Comparison of ENCODE assay signal across 11 cellular contexts in genomic region chr17:4310349-4311060, GRCh38. TPM values are rescaled to one million over a fixed set of nuclear protein-coding genes. Genes with fewer than 3 reads are reported as not detected.
DNase-seq lines count a peak whose midpoint lies in the region; ATAC-seq and TF ChIP-seq lines count a peak whose summit lies in the region.
"Had no signal": no experiment of that assay in that cellular context is flagged by ENCODE, and none has a peak within 500 bp of the region (broad histone marks: within the 10 kb centered on the region; RNA-seq: fewer than 3 reads in every experiment).

No MANE protein-coding gene starts in this region.

- H3K27ac ChIP-seq in A673 (ENCODE audit: low read depth, low read length, poor library complexity, severe bottlenecking) (peak overlapping the region; percentile 59), fibroblast of lung (ENCODE audit: insufficient read depth, low read length) (no peak overlapping the region), aorta (ENCODE audit: low read depth in 1 of 2, low read length in 2 of 2) (no peak overlapping the region)
- H3K27ac ChIP-seq: brain microvascular endothelial cell had no signal

- CTCF ChIA-PET in A673 (lab: Charles Lee): no interaction called here

- no peaks in the 10 kb centered on the region for H3K9me3 Mint-ChIP-seq in mesothelial cell of epicardium
- H3K9me3 Mint-ChIP-seq: CD14-positive monocyte had no signal

- no peak overlapping the region for H3K4me3 Mint-ChIP-seq in mesothelial cell of epicardium
- H3K4me3 Mint-ChIP-seq: CD14-positive monocyte had no signal

- no peaks in the 10 kb centered on the region for H3K9me3 ChIP-seq in A673 (ENCODE audit: low read depth, low read length, poor library complexity, severe bottlenecking)
- H3K9me3 ChIP-seq in fibroblast of lung (ENCODE audit: control insufficient read depth, insufficient read depth, low read depth, low read length): no peaks in the 10 kb centered on the region
- H3K9me3 ChIP-seq in aorta (ENCODE audit: control insufficient read depth, low read length): no peaks in the 10 kb centered on the region

- no TSS peak for BruUV-seq in A673 (replicated peaks; lab: Mats Ljungman, UMichigan)

- peak overlapping the region; percentile 13 for H3K4me3 ChIP-seq in A673 (ENCODE audit: low read depth, low read length, poor library complexity, severe bottlenecking)
- no peak overlapping the region for H3K4me3 ChIP-seq in fibroblast of lung (replicated peaks in 1 of 4; ENCODE audit: control extremely low read depth in 1 of 4, insufficient read depth in 1 of 4, low read depth in 3 of 4, low read length in 4 of 4)
- no peak overlapping the region for H3K4me3 ChIP-seq in aorta (ENCODE audit: low read length in 2 of 2)

- no peaks in the 10 kb centered on the region for H3K36me3 ChIP-seq in A673 (ENCODE audit: insufficient read depth, low read length, poor library complexity, severe bottlenecking)
- H3K36me3 ChIP-seq in fibroblast of lung (ENCODE audit: control insufficient read depth, insufficient read depth, low read length): no peaks in the 10 kb centered on the region
- H3K36me3 ChIP-seq in aorta (ENCODE audit: control insufficient read depth in 1 of 2, insufficient read depth in 2 of 2, low read length in 1 of 2): no peaks in the 10 kb centered on the region
- H3K36me3 ChIP-seq: brain microvascular endothelial cell had no signal

- H3K4me1 Mint-ChIP-seq in mesothelial cell of epicardium: peaks cover 34% of the 10 kb centered on the region

- no peaks in the 10 kb centered on the region for H4K20me1 ChIP-seq in fibroblast of lung (ENCODE audit: control insufficient read depth, extremely low read depth, insufficient read depth, low read length)

- H2AFZ ChIP-seq in fibroblast of lung (ENCODE audit: low read length): no peak overlapping the region

- H3K79me2 ChIP-seq in fibroblast of lung (ENCODE audit: control insufficient read depth, insufficient read depth, low read length): peaks cover 67% of the 10 kb centered on the region

- intact Hi-C loops in A673 (cut with micrococcal nuclease; ENCODE audit: unreplicated experiment): no loop called here
- intact Hi-C loops in aorta (cut with DNase I): no loop called here

- H3K4me1 ChIP-seq in A673 (ENCODE audit: insufficient read depth, low read length, poor library complexity, severe bottlenecking) (peaks cover 33% of the 10 kb centered on the region), fibroblast of lung (ENCODE audit: control insufficient read depth, extremely low read depth, insufficient read depth, low read length) (peaks cover 3% of the 10 kb centered on the region), aorta (ENCODE audit: control insufficient read depth in 1 of 2, insufficient read depth in 2 of 2, low read length in 2 of 2) (peaks cover 0 to 5% of the 10 kb centered on the region in 2 donors)

- ATAC-seq in HG02970 (IDR thresholded peaks at IDR 0.05; ENCODE audit: low FRiP score, unreplicated experiment) (no peak), aorta (ENCODE audit: low FRiP score) (no peak)

- H3K27me3 ChIP-seq in A673 (replicated peaks; ENCODE audit: insufficient read depth, low read depth, low read length, poor library complexity) (no peaks in the 10 kb centered on the region), fibroblast of lung (ENCODE audit: control insufficient read depth, insufficient read depth, low read length) (no peaks in the 10 kb centered on the region), aorta (ENCODE audit: control insufficient read depth in 1 of 2, insufficient read depth in 2 of 2, low read length in 1 of 2) (no peaks in the 10 kb centered on the region)
- H3K27me3 ChIP-seq: brain microvascular endothelial cell had no signal

- no peak overlapping the region for H3K9ac ChIP-seq in fibroblast of lung (ENCODE audit: insufficient read depth, low read length)

- H3K4me2 ChIP-seq in fibroblast of lung (ENCODE audit: extremely low read depth, insufficient read depth, low read length): no peak overlapping the region

- POLR2A ChIA-PET in A673 (lab: Charles Lee; ENCODE audit: low non-redundant PET): no interaction called here

- H3K36me3 Mint-ChIP-seq in mesothelial cell of epicardium: peaks cover 10% of the 10 kb centered on the region

- DNase-seq in A673 (ENCODE audit: low spot score) (peak; percentile 38), M059J (ENCODE audit: low read depth) (peak; percentile 56), fibroblast of lung (ENCODE audit: low read depth in 2 of 2) (peak; percentile 47 to 77), mesothelial cell of epicardium (ENCODE audit: low spot score in 2 of 2, unreplicated experiment in 2 of 2) (no peak), NCI-H774 (lab: John Stamatoyannopoulos, UW) (no peak), aorta (no peak)
- DNase-seq in activated CD4-positive, CD25-positive, alpha-beta regulatory T cell (lab: John Stamatoyannopoulos, UW): no peak
- DNase-seq: activated CD4-positive, alpha-beta T cell treated with anti-CD3 and anti-CD28 coated beads, Interleukin-2, amount 50 U/mL, for 1 hour; brain microvascular endothelial cell had no signal

- WGBS in aorta, 2 donors: 50 to 62% methylated on average over 6 of the region's 6 CpGs

- TF ChIP-seq CTCF in A673 (conservative IDR thresholded peaks at IDR 0.05; ENCODE audit: low read depth, low read length): no peak
- TF ChIP-seq CTCF in fibroblast of lung (conservative IDR thresholded peaks at IDR 0.05 in 1 of 2, IDR thresholded peaks at IDR 0.05 in 1 of 2; ENCODE audit: low read depth in 1 of 2, low read length in 2 of 2): no peak
- no peak for TF ChIP-seq CTCF in mesothelial cell of epicardium (IDR thresholded peaks at IDR 0.05; ENCODE audit: unreplicated experiment)

- no peaks in the 10 kb centered on the region for H3K27me3 Mint-ChIP-seq in mesothelial cell of epicardium (ENCODE audit: low read depth)

- peak overlapping the region; percentile 30 for H3K27ac Mint-ChIP-seq in mesothelial cell of epicardium

RNA-seq across cellular contexts. Expression of gene ANKFY1, which starts 46.7 kb away (rescaled TPM):
- total RNA-seq in A673 (2021) (63.2 and 70.5 TPM in 2 replicates), fibroblast of lung (33.9 and 34.0 TPM in 2 replicates), mesothelial cell of epicardium (60.4 to 64.5 TPM (median 64.3 TPM) in 3 replicates), aorta (10 to 100 TPM; 58.0 to 71.6 TPM)
- 17.5 and 37.4 TPM in 2 replicates for total RNA-seq in M059J (2014; rRNA removed; shearing (Covaris generic))
- polyA plus RNA-seq in fibroblast of lung (26.1 and 33.1 TPM in 2 replicates), aorta (10 to 100 TPM in 1 of 2 donors, 1 to 10 TPM in 1; 4.5 to 17.4 TPM)
- polyA plus RNA-seq in fibroblast of lung (2012): 22.9 and 24.9 TPM in 2 replicates
- 137 and 152 TPM in 2 replicates for polyA minus RNA-seq in fibroblast of lung (ENCODE audit: low replicate concordance)

RNA-seq across cellular contexts. Expression of gene UBE2G1, which starts 56.0 kb away (rescaled TPM):
- total RNA-seq in A673 (2021): 107 and 114 TPM in 2 replicates
- 50.2 and 63.0 TPM in 2 replicates for total RNA-seq in M059J (2014; rRNA removed; shearing (Covaris generic))
- total RNA-seq in fibroblast of lung: 24.4 and 30.7 TPM in 2 replicates
- polyA plus RNA-seq in fibroblast of lung: 45.2 and 48.4 TPM in 2 replicates
- 35.5 and 37.2 TPM in 2 replicates for polyA plus RNA-seq in fibroblast of lung (2012)
- 10.1 and 10.3 TPM in 2 replicates for polyA minus RNA-seq in fibroblast of lung (ENCODE audit: low replicate concordance)
- 81.5 to 86.9 TPM (median 84.1 TPM) in 3 replicates for total RNA-seq in mesothelial cell of epicardium
- 10 to 100 TPM; 48.3 TPM for total RNA-seq in aorta
- 10 to 100 TPM; 15.5 to 20.4 TPM for polyA plus RNA-seq in aorta

Comparison
In these comparisons a context has a peak if more than half of its experiments do, and no peak if none do; other contexts are left out.
1. DNase-seq: peak in A673 (single experiment), M059J (single experiment) and fibroblast of lung (2 of 2); none in mesothelial cell of epicardium (0 of 2), NCI-H774 (single experiment), activated CD4-positive, CD25-positive, alpha-beta regulatory T cell (0 of 4) and aorta (0 of 2).